Comparison of ENCODE assay signal across 20 cellular contexts in genomic region chr10:72049472-72049871, GRCh38. TPM values are rescaled to one million over a fixed set of nuclear protein-coding genes. Genes with fewer than 3 reads are reported as not detected.
DNase-seq lines count a peak whose midpoint lies in the region; ATAC-seq, FAIRE-seq and TF ChIP-seq lines count a peak whose summit lies in the region.
"Had no signal": no experiment of that assay in that cellular context is flagged by ENCODE, and none has a peak within 500 bp of the region (broad histone marks: within the 10 kb centered on the region; RNA-seq: fewer than 3 reads in every experiment).

No MANE protein-coding gene starts in this region.

- 0% methylated on average over 1 of the region's 1 CpG for WGBS in K562 (ENCODE audit: insufficient coverage, low coverage, missing lambda C conversion rate)
- WGBS in tibial nerve, 2 donors: 82 to 89% methylated on average over 1 of the region's 1 CpG

- no peak overlapping the region for H2AFZ ChIP-seq in K562 (ENCODE audit: low read depth, low read length)
- no peak overlapping the region for H2AFZ ChIP-seq in osteoblast (ENCODE audit: low read length)

- POLR2A ChIA-PET in Panc1 (lab: Charles Lee) (interaction anchor here (0.8 kb wide), 1 partner anchor 44 kb away, joined by 12 read pairs; no protein-coding TSS in a partner anchor), K562 (lab: Yijun Ruan, JAX) (interaction anchor here (0.6 to 2.1 kb wide), 5 partner anchors 10 to 272 kb away, joined by 3 to 5 read pairs (median 5); no protein-coding TSS in a partner anchor)

- H3K9me1 ChIP-seq in K562 (ENCODE audit: control insufficient read depth, insufficient read depth, low read length): no peaks in the 10 kb centered on the region

- DNase-seq in Panc1 (ENCODE audit: low read depth, low spot score): no peak
- no peak for DNase-seq in K562 (ENCODE audit: extremely low read depth in 1 of 4, low spot score in 3 of 4)
- DNase-seq in osteoblast (ENCODE audit: insufficient read length, low spot score, missing footprints): peak; percentile 18
- DNase-seq in tibial nerve (ENCODE audit: low spot score in 2 of 2): no peak
- DNase-seq in NCI-H187 (lab: John Stamatoyannopoulos, UW): no peak
- DNase-seq: AML-193; Caco-2; Calu3; CD4-positive, alpha-beta T cell; CD8-positive, alpha-beta T cell; DMS79 treated with DMSO at 0.1 percent for 48 hours; GF-D8 had no signal

- intact Hi-C loops in Panc1 (cut with micrococcal nuclease; ENCODE audit: unreplicated experiment) (loop anchor here (2.0 to 5.0 kb wide), 3 partner anchors 72 to 173 kb away; no protein-coding TSS in a partner anchor), K562 (cut with micrococcal nuclease) (loop anchor here (2.0 to 10.0 kb wide), 3 partner anchors 72 to 735 kb away; partner anchors contain the start of gene SLC29A3)

- no peak overlapping the region for H3K9ac ChIP-seq in K562 (ENCODE audit: insufficient read depth in 1 of 2, low read depth in 2 of 2, low read length in 2 of 2)
- H3K9ac ChIP-seq: BLaER1 treated with 17β-estradiol and CSF1 and Interleukin-3, amounts not matched to agents 10 nM and 100 nM had no signal

- H3K4me2 ChIP-seq in K562 (ENCODE audit: insufficient read depth, low read length) (no peak overlapping the region), osteoblast (ENCODE audit: insufficient read depth, low read length) (no peak overlapping the region)
- H3K4me2 ChIP-seq: A549 had no signal

- CTCF ChIA-PET in Panc1 (lab: Charles Lee): interaction anchor here (0.6 to 1.6 kb wide), 8 partner anchors 7 to 390 kb away, joined by 3 to 17 read pairs (median 6); no protein-coding TSS in a partner anchor
- CTCF ChIA-PET in K562 (lab: Yijun Ruan, JAX; ENCODE audit: low intra/inter-chr PET ratio): interaction anchor here (0.5 to 6.7 kb wide), 6 partner anchors 152 to 1011 kb away, joined by 3 to 159 read pairs (median 15); no protein-coding TSS in a partner anchor

- no peak for FAIRE-seq in K562 (lab: Jason Lieb, UNC)
- FAIRE-seq: A549, D721Med, G401.6, GM12891, GM19239 had no signal

- H3K27me3 ChIP-seq in Panc1 (ENCODE audit: control insufficient read depth, insufficient read depth, low read length) (no peaks in the 10 kb centered on the region), K562 (ENCODE audit: control insufficient read depth in 2 of 2, insufficient read depth in 2 of 2, low read length in 2 of 2) (peaks cover 0 to 12% of the 10 kb centered on the region in 2 experiments; a peak in 1 of 5 replicates), osteoblast (ENCODE audit: insufficient read depth, low read length) (peaks cover 10% of the 10 kb centered on the region), tibial nerve (no peaks in the 10 kb centered on the region)
- H3K27me3 ChIP-seq: BLaER1 treated with 17β-estradiol and CSF1 and Interleukin-3, amounts not matched to agents 10 nM and 100 nM had no signal

- in situ Hi-C loops in Panc1 (cut with HindIII; ENCODE audit: low pct_unique_long_range_greater_than_20kb, low sequenced_read_pairs) (no loop called here), K562 (cut with MboI) (loop anchor here (5.0 to 10.0 kb wide), 2 partner anchors 152 to 735 kb away; partner anchors contain the start of gene SLC29A3)

- H3K79me2 ChIP-seq in K562 (ENCODE audit: control insufficient read depth, insufficient read depth, low read length): no peaks in the 10 kb centered on the region
- H3K79me2 ChIP-seq in osteoblast (ENCODE audit: insufficient read depth, low read length): no peaks in the 10 kb centered on the region

- H3K4me1 ChIP-seq in Panc1 (ENCODE audit: control insufficient read depth, insufficient read depth, low read length) (peaks cover 13% of the 10 kb centered on the region), K562 (replicated peaks in 1 of 2; ENCODE audit: control insufficient read depth in 2 of 2, insufficient read depth in 2 of 2, low read length in 2 of 2) (peaks cover 4 to 7% of the 10 kb centered on the region in 2 experiments; a peak in 3 of 5 replicates), osteoblast (ENCODE audit: insufficient read depth, low read length) (no peaks in the 10 kb centered on the region), tibial nerve (peaks cover 0 to 8% (median 0%) of the 10 kb centered on the region in 4 donors)

- peak overlapping the region; percentile 73 for H3K27ac ChIP-seq in Panc1 (ENCODE audit: low read length)
- no peak overlapping the region for H3K27ac ChIP-seq in K562 (ENCODE audit: extremely low read depth, low read depth, low read length)
- H3K27ac ChIP-seq in osteoblast (ENCODE audit: low read depth, low read length): no peak overlapping the region
- H3K27ac ChIP-seq in tibial nerve: no peak overlapping the region
- H3K27ac ChIP-seq: 22Rv1; BLaER1 treated with 17β-estradiol and CSF1 and Interleukin-3, amounts not matched to agents 10 nM and 100 nM; C4-2B had no signal

- H4K20me1 ChIP-seq in K562 (replicated peaks; ENCODE audit: control insufficient read depth, insufficient read depth, low read length) (no peaks in the 10 kb centered on the region), osteoblast (ENCODE audit: insufficient read depth, low read length) (no peaks in the 10 kb centered on the region)
- H4K20me1 ChIP-seq: BLaER1 treated with 17β-estradiol and CSF1 and Interleukin-3, amounts not matched to agents 10 nM and 100 nM had no signal

- TF ChIP-seq EP300 in K562 (IDR thresholded peaks at IDR 0.05; ENCODE audit: low read length) (no peak), tibial nerve (IDR thresholded peaks at IDR 0.05) (no peak)

- H3K9me3 ChIP-seq in Panc1 (ENCODE audit: control insufficient read depth, insufficient read depth, low read depth, low read length): peaks cover 5% of the 10 kb centered on the region; the same call in 1 of the 2 replicates
- H3K9me3 ChIP-seq in K562 (replicated peaks; ENCODE audit: control insufficient read depth, insufficient read depth, low read depth, low read length): peaks cover 9% of the 10 kb centered on the region
- H3K9me3 ChIP-seq in osteoblast (ENCODE audit: low read depth, low read length): no peaks in the 10 kb centered on the region
- peaks cover 0 to 6% (median 0%) of the 10 kb centered on the region in 4 donors for H3K9me3 ChIP-seq in tibial nerve
- H3K9me3 ChIP-seq: Caco-2 had no signal

- ATAC-seq in Panc1 (no peak), K562 (no peak)

- no peak for TF ChIP-seq RAD21 in K562 (CRISPR knock-in tag; conservative IDR thresholded peaks at IDR 0.05 in 1 of 2, IDR thresholded peaks at IDR 0.05 in 1 of 2)

- TF ChIP-seq POLR2A in K562 (conservative IDR thresholded peaks at IDR 0.05) (no peak), tibial nerve (IDR thresholded peaks at IDR 0.05) (no peak)

- no peaks in the 10 kb centered on the region for H3K36me3 ChIP-seq in Panc1 (ENCODE audit: control insufficient read depth, insufficient read depth, low read length)
- H3K36me3 ChIP-seq in K562 (ENCODE audit: control insufficient read depth, insufficient read depth, low read length): no peaks in the 10 kb centered on the region
- H3K36me3 ChIP-seq in osteoblast (ENCODE audit: insufficient read depth, low read length): no peaks in the 10 kb centered on the region
- no peaks in the 10 kb centered on the region for H3K36me3 ChIP-seq in tibial nerve
- H3K36me3 ChIP-seq: BLaER1 treated with 17β-estradiol and CSF1 and Interleukin-3, amounts not matched to agents 10 nM and 100 nM had no signal

- BruUV-seq in Panc1 (replicated peaks; lab: Mats Ljungman, UMichigan) (no TSS peak), K562 (replicated peaks; lab: Mats Ljungman, UMichigan) (no TSS peak)

- TF ChIP-seq CTCF in Panc1 (IDR thresholded peaks at IDR 0.05): no peak
- no peak for TF ChIP-seq CTCF in K562 (IDR thresholded peaks at IDR 0.05 in 2 of 3, conservative IDR thresholded peaks at IDR 0.05 in 1 of 3; ENCODE audit: insufficient read depth in 2 of 3, low read depth in 1 of 3, low read length in 3 of 3)
- TF ChIP-seq CTCF in osteoblast (IDR thresholded peaks at IDR 0.05; ENCODE audit: extremely low read depth, low read depth, low read length): no peak
- TF ChIP-seq CTCF in tibial nerve (IDR thresholded peaks at IDR 0.05): no peak

- H3K4me3 ChIP-seq in Panc1 (ENCODE audit: low read depth in 2 of 2, low read length in 2 of 2) (no peak overlapping the region), K562 (no peak overlapping the region), osteoblast (ENCODE audit: insufficient read depth, low read length) (no peak overlapping the region), tibial nerve (no peak overlapping the region)
- H3K4me3 ChIP-seq: A549; BLaER1 treated with 17β-estradiol and CSF1 and Interleukin-3, amounts not matched to agents 10 nM and 100 nM had no signal

RNA-seq across cellular contexts. Expression of gene SPOCK2, which starts 38.9 kb away (rescaled TPM):
- total RNA-seq in Panc1 (2021; ENCODE audit: unreplicated experiment): 4.8 TPM
- polyA plus RNA-seq in Panc1 (2012; ENCODE audit: insufficient read length): 4.2 TPM
- total RNA-seq in K562 (2011; cell fraction: chromatin; rRNA removed; ENCODE audit: low replicate concordance): 0.46 and 1.2 TPM in 2 replicates
- total RNA-seq in K562 (2011; cell fraction: nucleolus; rRNA removed): 0.67 and 0.79 TPM in 2 replicates
- total RNA-seq in K562 (2011; cell fraction: nucleoplasm; rRNA removed): 0.59 and 1.1 TPM in 2 replicates
- total RNA-seq in K562 (2014; rRNA removed): 0.04 and 0.82 TPM in 2 replicates
- total RNA-seq in K562 (2014; rRNA removed; fragmentation: Illumina TruSeq; extraction: Trizol): 0.11 and 0.38 TPM in 2 replicates
- total RNA-seq in K562 (2015; rRNA removed; fragmentation: Illumina TruSeq; extraction: Trizol): 0.11 and 0.19 TPM in 2 replicates
- 0.63 and 0.86 TPM in 2 replicates for total RNA-seq in K562 (2021)
- polyA plus RNA-seq in K562 (2011; rRNA removed): 0.04 and 0.09 TPM in 2 replicates
- polyA plus RNA-seq in K562 (2011; cell fraction: cytosol; rRNA removed): 0.04 and 0.31 TPM in 2 replicates
- 0.30 and 0.63 TPM in 2 replicates for polyA plus RNA-seq in K562 (2011; cell fraction: nucleus; rRNA removed)
- 0.17 and 0.46 TPM in 2 replicates for polyA plus RNA-seq in K562 (2012)
- 0.08 and 0.09 TPM in 2 replicates for polyA plus RNA-seq in K562 (2014; fragmentation: Illumina TruSeq; extraction: Trizol)
- not detected for polyA plus RNA-seq in K562 (2014; fragmentation: Nextera tagmentation; extraction: Ambion mirVana)
- polyA plus RNA-seq in K562 (2014; rRNA removed): 0.12 and 0.52 TPM in 2 replicates
- polyA minus RNA-seq in K562 (2011; rRNA and poly(A)+ RNA removed): 0.04 and 0.18 TPM in 2 replicates
- polyA minus RNA-seq in K562 (2011; cell fraction: cytosol; rRNA and poly(A)+ RNA removed): not detected in 2 replicates
- polyA minus RNA-seq in K562 (2011; cell fraction: nucleus; rRNA and poly(A)+ RNA removed): 0.27 and 0.44 TPM in 2 replicates
- total RNA-seq in osteoblast: 0.36 and 0.59 TPM in 2 replicates
- 1 to 10 TPM; 2.1 to 9.9 (median 5.0) TPM for total RNA-seq in tibial nerve
